Comparison of ENCODE assay signal across 23 cellular contexts in genomic region chr14:105426416-105427130, GRCh38. TPM values are rescaled to one million over a fixed set of nuclear protein-coding genes. Genes with fewer than 3 reads are reported as not detected.
DNase-seq lines count a peak whose midpoint lies in the region; ATAC-seq, FAIRE-seq and TF ChIP-seq lines count a peak whose summit lies in the region.
"Had no signal": no experiment of that assay in that cellular context is flagged by ENCODE, and none has a peak within 500 bp of the region (broad histone marks: within the 10 kb centered on the region; RNA-seq: fewer than 3 reads in every experiment).

No MANE protein-coding gene starts in this region.

- peak; percentile 20 for ATAC-seq in GM23338
- no peak for ATAC-seq in activated CD8-positive, alpha-beta T cell treated with anti-CD3 and anti-CD28 coated beads for 36 hours

- FAIRE-seq in H1 (lab: Jason Lieb, UNC) = no peak
- FAIRE-seq: D721Med had no signal

- no peak overlapping the region for H3K27ac Mint-ChIP-seq in GM23338
- no peak overlapping the region for H3K27ac Mint-ChIP-seq in activated CD8-positive, alpha-beta T cell treated with anti-CD3 and anti-CD28 coated beads for 36 hours

- no peak overlapping the region for H3K14ac ChIP-seq in H1 (ENCODE audit: insufficient read length)
- no peak overlapping the region for H3K14ac ChIP-seq in neuronal stem cell (ENCODE audit: low read length)

- no peak overlapping the region for H2BK12ac ChIP-seq in H1 (ENCODE audit: low read depth, low read length)
- no peak overlapping the region for H2BK12ac ChIP-seq in neuronal stem cell (ENCODE audit: low read length)

- peaks cover 55% of the 10 kb centered on the region for H3K36me3 Mint-ChIP-seq in GM23338 (ENCODE audit: low read depth)
- peaks cover 70% of the 10 kb centered on the region for H3K36me3 Mint-ChIP-seq in activated CD8-positive, alpha-beta T cell treated with anti-CD3 and anti-CD28 coated beads for 36 hours (ENCODE audit: low read depth)

- no peaks in the 10 kb centered on the region for H3K9me2 ChIP-seq in GM23338 (ENCODE audit: insufficient read depth)

- H3K18ac ChIP-seq in H1 (ENCODE audit: extremely low read depth, low read length) = no peak overlapping the region
- no peak overlapping the region for H3K18ac ChIP-seq in neuronal stem cell (ENCODE audit: low read length)

- no peak overlapping the region for H2BK20ac ChIP-seq in H1 (ENCODE audit: low read length)

- peaks cover 9% of the 10 kb centered on the region for H3K4me1 Mint-ChIP-seq in GM23338
- peaks cover 25% of the 10 kb centered on the region for H3K4me1 Mint-ChIP-seq in activated CD8-positive, alpha-beta T cell treated with anti-CD3 and anti-CD28 coated beads for 36 hours (ENCODE audit: low read depth)

- intact Hi-C loops in activated CD8-positive, alpha-beta T cell treated with anti-CD3 and anti-CD28 coated beads for 36 hours (cut with micrococcal nuclease) = no loop called here

- H3K9ac ChIP-seq in H1 (replicated peaks in 1 of 4; ENCODE audit: extremely low read depth in 1 of 4, low read depth in 3 of 4, low read length in 3 of 4) (no peak overlapping the region), neuronal stem cell (ENCODE audit: low read depth, low read length, poor library complexity) (peak overlapping the region; percentile 22)
- H3K9ac ChIP-seq: KMS-11 had no signal

- no peak overlapping the region; the same call in 2 of the 3 replicates for H3K4me3 Mint-ChIP-seq in GM23338
- no peak overlapping the region for H3K4me3 Mint-ChIP-seq in activated CD8-positive, alpha-beta T cell treated with anti-CD3 and anti-CD28 coated beads for 36 hours
- H3K4me3 Mint-ChIP-seq: CD8-positive, alpha-beta memory T cell had no signal

- H3K4ac ChIP-seq in H1 (replicated peaks; ENCODE audit: insufficient read length, low read depth, low read length) (no peak overlapping the region), neuronal stem cell (ENCODE audit: low read length) (no peak overlapping the region)

- H3K79me1 ChIP-seq in H1 (ENCODE audit: low read depth, low read length) (peaks cover 25% of the 10 kb centered on the region), neuronal stem cell (ENCODE audit: low read depth, low read length) (peaks cover 26% of the 10 kb centered on the region)

- H3K4me3 ChIP-seq in GM23338 (no peak overlapping the region), H1 (ENCODE audit: extremely low read depth in 1 of 4, insufficient read depth in 2 of 4, low read depth in 3 of 4, low read length in 4 of 4) (no peak overlapping the region), neuronal stem cell (ENCODE audit: low read length in 2 of 2) (peak overlapping the region in 1 of 2 donors; percentile 59)
- H3K4me3 ChIP-seq: SJCRH30 had no signal

- H2BK5ac ChIP-seq in H1 (ENCODE audit: low read depth, low read length) = no peak overlapping the region
- no peak overlapping the region for H2BK5ac ChIP-seq in neuronal stem cell (ENCODE audit: low read length)

- no peak overlapping the region for H2AK5ac ChIP-seq in H1 (ENCODE audit: low read depth, low read length)
- no peak overlapping the region for H2AK5ac ChIP-seq in neuronal stem cell (ENCODE audit: low read depth, low read length)

- no peaks in the 10 kb centered on the region for H3F3A ChIP-seq in GM23338 (replicated peaks; ENCODE audit: low read depth)

- TF ChIP-seq RAD21 in H1 (IDR thresholded peaks at IDR 0.05 in 1 of 2, conservative IDR thresholded peaks at IDR 0.05 in 1 of 2; ENCODE audit: low read depth in 2 of 2, low read length in 2 of 2) = no peak

- TF ChIP-seq EP300 in H1 (IDR thresholded peaks at IDR 0.05; ENCODE audit: borderline replicate concordance in 1 of 2, low read depth in 2 of 2, low read length in 2 of 2) = no peak

- peak; percentile 37 for DNase-seq in D341Med (ENCODE audit: low spot score)
- no peak for DNase-seq in GM23338 (ENCODE audit: low spot score)
- DNase-seq in H1 (ENCODE audit: low read depth in 1 of 2, low spot score in 2 of 2) = no peak
- DNase-seq in neuronal stem cell (ENCODE audit: low spot score) = no peak
- DNase-seq in effector CD4-positive, alpha-beta T cell = no peak
- DNase-seq in HK-2 (ENCODE audit: unreplicated experiment) = no peak
- no peak for DNase-seq in activated CD8-positive, alpha-beta T cell treated with anti-CD3 and anti-CD28 coated beads for 36 hours
- DNase-seq: C1 segment of cervical spinal cord; CD8-positive, alpha-beta memory T cell; EL; GF-D8; HCEC 1CT; NCI-H1092 treated with DMSO at 0.1 percent for 48 hours; NCI-H1436 treated with DMSO at 0.1 percent for 48 hours; NCI-H1930; NCI-H226; NCI-H510A treated with DMSO at 0.1 percent for 48 hours; NCI-H748 treated with DMSO at 0.1 percent for 48 hours; NK-92 treated with Interleukin-12 subunit alpha and Interleukin-12 subunit beta, amount 100 ng/mL, for 24 hours; SJCRH30 had no signal

- H2AFZ ChIP-seq in GM23338 (no peak overlapping the region), H1 (ENCODE audit: low read length) (no peak overlapping the region), neuronal stem cell (ENCODE audit: low read length) (no peak overlapping the region)

- H2BK120ac ChIP-seq in H1 (replicated peaks; ENCODE audit: low read depth, low read length) (no peak overlapping the region), neuronal stem cell (ENCODE audit: low read depth, low read length) (no peak overlapping the region)

- TF ChIP-seq POLR2A in H1 (IDR thresholded peaks at IDR 0.05; ENCODE audit: control extremely low read depth in 1 of 2, low read depth in 2 of 2, low read length in 2 of 2) = no peak

- POLR2A ChIA-PET in H1 (lab: Charles Lee; ENCODE audit: partially characterized antibody) = no interaction called here
- POLR2A ChIA-PET in activated CD8-positive, alpha-beta T cell treated with anti-CD3 and anti-CD28 coated beads for 36 hours (lab: Charles Lee) = no interaction called here

- H4K91ac ChIP-seq in H1 (replicated peaks; ENCODE audit: insufficient read length, low read length) = no peak overlapping the region
- H4K91ac ChIP-seq in neuronal stem cell (ENCODE audit: low read depth, low read length, poor library complexity) = no peak overlapping the region

- peaks cover under 1% of the 10 kb centered on the region for H3K4me1 ChIP-seq in GM23338 (ENCODE audit: insufficient read depth)
- H3K4me1 ChIP-seq in H1 (replicated peaks in 1 of 4; ENCODE audit: control insufficient read depth in 3 of 4, insufficient read depth in 4 of 4, low read length in 3 of 4) = peaks cover 0 to 7% (median 5%) of the 10 kb centered on the region in 4 experiments; a peak in 4 of 7 replicates
- peaks cover 5 to 6% of the 10 kb centered on the region in 2 donors for H3K4me1 ChIP-seq in neuronal stem cell (ENCODE audit: control insufficient read depth in 2 of 2, insufficient read depth in 1 of 2, low read depth in 1 of 2, low read length in 2 of 2)
- H3K4me1 ChIP-seq: SJCRH30 had no signal

- CTCF ChIA-PET in H1 (lab: Charles Lee; ENCODE audit: partially characterized antibody) = interaction anchor here (0.6 to 1.0 kb wide), 2 partner anchors 45 to 63 kb away, joined by 3 read pairs; no protein-coding TSS in a partner anchor
- CTCF ChIA-PET in activated CD8-positive, alpha-beta T cell treated with anti-CD3 and anti-CD28 coated beads for 36 hours (lab: Charles Lee) = interaction anchor here (1.4 kb wide), 1 partner anchor 54 kb away, joined by 3 read pairs; no protein-coding TSS in a partner anchor

- H3K9me3 Mint-ChIP-seq in GM23338 = no peaks in the 10 kb centered on the region; the same call in 2 of the 3 replicates
- no peaks in the 10 kb centered on the region for H3K9me3 Mint-ChIP-seq in activated CD8-positive, alpha-beta T cell treated with anti-CD3 and anti-CD28 coated beads for 36 hours
- H3K9me3 Mint-ChIP-seq: CD8-positive, alpha-beta memory T cell had no signal

- H3K27ac ChIP-seq in GM23338 (ENCODE audit: low read depth) (no peak overlapping the region), H1 (ENCODE audit: low read depth, low read length) (no peak overlapping the region), neuronal stem cell (replicated peaks; ENCODE audit: low read length) (no peak overlapping the region)
- H3K27ac ChIP-seq: KMS-11, SJCRH30 had no signal

- H2BK15ac ChIP-seq in H1 (ENCODE audit: low read length) = no peak overlapping the region
- no peak overlapping the region for H2BK15ac ChIP-seq in neuronal stem cell (ENCODE audit: low read length)

- peaks cover 98% of the 10 kb centered on the region for H3K79me2 ChIP-seq in GM23338 (replicated peaks; ENCODE audit: insufficient read depth)
- H3K79me2 ChIP-seq in H1 (ENCODE audit: control insufficient read depth in 1 of 2, insufficient read depth in 2 of 2, low read length in 2 of 2) = peaks cover 27 to 90% of the 10 kb centered on the region in 2 experiments; a peak in 3 of 4 replicates

- H3K23me2 ChIP-seq in H1 (ENCODE audit: low read depth, low read length) = no peaks in the 10 kb centered on the region

- no peak for TF ChIP-seq CTCF in GM23338 (conservative IDR thresholded peaks at IDR 0.05; ENCODE audit: low read depth in 2 of 2)
- no peak for TF ChIP-seq CTCF in H1 (IDR thresholded peaks at IDR 0.05; ENCODE audit: control extremely low read depth in 1 of 3, insufficient read depth in 1 of 3, low read depth in 1 of 3, low read length in 3 of 3)
- no peak for TF ChIP-seq CTCF in activated CD8-positive, alpha-beta T cell treated with anti-CD3 and anti-CD28 coated beads for 36 hours (IDR thresholded peaks at IDR 0.05)

- no peaks in the 10 kb centered on the region for H3K27me3 ChIP-seq in GM23338 (ENCODE audit: insufficient read depth)
- no peaks in the 10 kb centered on the region for H3K27me3 ChIP-seq in H1 (replicated peaks in 1 of 4; ENCODE audit: control insufficient read depth in 3 of 4, extremely low read depth in 1 of 4, insufficient read depth in 3 of 4, low read length in 3 of 4)
- H3K27me3 ChIP-seq in neuronal stem cell (ENCODE audit: control insufficient read depth in 3 of 3, insufficient read depth in 3 of 3, low read depth in 1 of 3, low read length in 3 of 3) = no peaks in the 10 kb centered on the region
- H3K27me3 ChIP-seq: SJCRH30 had no signal

- H4K5ac ChIP-seq in H1 (ENCODE audit: insufficient read length, low read depth, low read length) = no peak overlapping the region

- peaks cover 4% of the 10 kb centered on the region for H3K27me3 Mint-ChIP-seq in GM23338 (ENCODE audit: insufficient read depth, low read depth, poor library complexity)
- no peaks in the 10 kb centered on the region for H3K27me3 Mint-ChIP-seq in activated CD8-positive, alpha-beta T cell treated with anti-CD3 and anti-CD28 coated beads for 36 hours
- H3K27me3 Mint-ChIP-seq: CD8-positive, alpha-beta memory T cell had no signal

- H3K36me3 ChIP-seq in GM23338 (ENCODE audit: insufficient read depth) = no peaks in the 10 kb centered on the region
- H3K36me3 ChIP-seq in H1 (ENCODE audit: control insufficient read depth in 2 of 4, insufficient read depth in 4 of 4, low read length in 3 of 4) = peaks cover 0 to 11% (median 3%) of the 10 kb centered on the region in 4 experiments; a peak in 3 of 8 replicates
- peaks cover 30 to 80% of the 10 kb centered on the region in 2 donors for H3K36me3 ChIP-seq in neuronal stem cell (replicated peaks in 1 of 2; ENCODE audit: control insufficient read depth in 2 of 2, insufficient read depth in 2 of 2, low read length in 2 of 2)

- H4K8ac ChIP-seq in H1 (ENCODE audit: extremely low read depth, insufficient read depth, low read length) (peak overlapping the region; percentile 71; the same call in 1 of the 2 replicates), neuronal stem cell (ENCODE audit: low read depth, low read length) (no peak overlapping the region)

- H3K23ac ChIP-seq in H1 (ENCODE audit: insufficient read length) = no peak overlapping the region
- no peak overlapping the region for H3K23ac ChIP-seq in neuronal stem cell (ENCODE audit: low read depth, low read length, poor library complexity)

- no peak overlapping the region for H3K56ac ChIP-seq in H1 (replicated peaks; ENCODE audit: insufficient read length, low read depth, low read length)

- H3K4me2 ChIP-seq in GM23338 = no peak overlapping the region
- no peak overlapping the region for H3K4me2 ChIP-seq in H1 (ENCODE audit: insufficient read depth in 1 of 2, low read depth in 2 of 2, low read length in 2 of 2)
- H3K4me2 ChIP-seq in neuronal stem cell (ENCODE audit: insufficient read depth, low read length, poor library complexity, severe bottlenecking) = no peak overlapping the region
- H3K4me2 ChIP-seq: KMS-11 had no signal

- H4K20me1 ChIP-seq in GM23338 (replicated peaks; ENCODE audit: insufficient read depth) (peaks cover 79% of the 10 kb centered on the region), H1 (replicated peaks in 1 of 2; ENCODE audit: control insufficient read depth in 1 of 2, insufficient read depth in 2 of 2, low read length in 2 of 2) (peaks cover 52 to 57% of the 10 kb centered on the region in 2 experiments)

- H3K9me3 ChIP-seq in H1 (ENCODE audit: insufficient read depth in 2 of 2, low read depth in 1 of 2, low read length in 1 of 2) (no peaks in the 10 kb centered on the region), neuronal stem cell (replicated peaks in 1 of 2; ENCODE audit: control insufficient read depth in 2 of 2, insufficient read depth in 1 of 2, low read depth in 1 of 2, low read length in 2 of 2) (peaks cover 15 to 38% of the 10 kb centered on the region in 2 donors)

- WGBS in H1 (ENCODE audit: extremely low coverage in 1 of 2, insufficient coverage in 1 of 2, insufficient read length in 1 of 2, insufficient replicate concordance in 2 of 2, low coverage in 1 of 2, low lambda C conversion rate in 2 of 2, missing lambda C conversion rate in 1 of 2), 2 experiments = 96% methylated on average over 20 of the region's 21 CpGs; no CpG with 5 or more reads in 1 of the 2 experiments
- no CpG with 5 or more reads among the region's 21 CpGs for WGBS in neuronal stem cell (ENCODE audit: extremely low coverage in 2 of 2, insufficient read length in 2 of 2, insufficient replicate concordance in 1 of 2), 2 donors

RNA-seq across cellular contexts. Expression of gene MTA1, which starts 6.9 kb away (rescaled TPM):
- 104 and 126 TPM in 2 replicates for total RNA-seq in GM23338 (2014; rRNA removed; shearing (Covaris generic))
- polyA plus RNA-seq in GM23338 (2016; fragmentation: Nextera tagmentation; extraction: Ambion mirVana) = 53.3 and 63.2 TPM in 2 replicates
- 217 and 221 TPM in 2 replicates for total RNA-seq in H1 (2021; fragmentation: NEBNext Ultra II Directional; extraction: Animal tissue kit (Norgen Biotek cat#: 25700))
- 73.9 and 159 TPM in 2 replicates for polyA plus RNA-seq in H1 (2011; rRNA removed)
- polyA plus RNA-seq in H1 (2011; cell fraction: cytosol; rRNA removed) = 107 TPM
- 578 TPM for polyA plus RNA-seq in H1 (2011; cell fraction: nucleus; rRNA removed)
- polyA plus RNA-seq in H1 (2012, experiment 1 of 2) = 172 to 212 TPM (median 181 TPM) in 4 replicates
- polyA plus RNA-seq in H1 (2012, experiment 2 of 2) = 113 TPM
- 173 TPM for polyA plus RNA-seq in H1 (2013, experiment 1 of 2)
- 167 TPM for polyA plus RNA-seq in H1 (2013, experiment 2 of 2)
- polyA minus RNA-seq in H1 (2011; rRNA and poly(A)+ RNA removed) = 58.7 and 60.2 TPM in 2 replicates
- 171 TPM for polyA minus RNA-seq in H1 (2011; cell fraction: cytosol; rRNA and poly(A)+ RNA removed)
- 231 TPM for polyA minus RNA-seq in H1 (2011; cell fraction: nucleus; rRNA and poly(A)+ RNA removed)
- 199 TPM for polyA plus RNA-seq in neuronal stem cell (2013, experiment 1 of 2)
- 194 TPM for polyA plus RNA-seq in neuronal stem cell (2013, experiment 2 of 2)
- total RNA-seq in activated CD8-positive, alpha-beta T cell treated with anti-CD3 and anti-CD28 coated beads for 36 hours = 100 to 1,000 TPM; 133 to 140 TPM

RNA-seq across cellular contexts. Expression of gene TEX22, which starts 28.2 kb away (rescaled TPM):
- 0.21 and 0.54 TPM in 2 replicates for total RNA-seq in GM23338 (2014; rRNA removed; shearing (Covaris generic))
- 0.10 and 0.21 TPM in 2 replicates for polyA plus RNA-seq in GM23338 (2016; fragmentation: Nextera tagmentation; extraction: Ambion mirVana)
- 0.39 and 0.82 TPM in 2 replicates for total RNA-seq in H1 (2021; fragmentation: NEBNext Ultra II Directional; extraction: Animal tissue kit (Norgen Biotek cat#: 25700))
- 0.24 and 0.67 TPM in 2 replicates for polyA plus RNA-seq in H1 (2011; rRNA removed)
- 0.70 TPM for polyA plus RNA-seq in H1 (2011; cell fraction: cytosol; rRNA removed)
- polyA plus RNA-seq in H1 (2011; cell fraction: nucleus; rRNA removed) = 5.9 TPM
- 0.28 to 0.54 TPM (median 0.42 TPM) in 4 replicates for polyA plus RNA-seq in H1 (2012, experiment 1 of 2)
- polyA plus RNA-seq in H1 (2012, experiment 2 of 2) = 0.05 TPM
- polyA plus RNA-seq in H1 (2013, experiment 1 of 2) = 0.14 TPM
- 0.07 TPM for polyA plus RNA-seq in H1 (2013, experiment 2 of 2)
- 0.10 and 0.16 TPM in 2 replicates for polyA minus RNA-seq in H1 (2011; rRNA and poly(A)+ RNA removed)
- polyA minus RNA-seq in H1 (2011; cell fraction: cytosol; rRNA and poly(A)+ RNA removed) = not detected
- 1.5 TPM for polyA minus RNA-seq in H1 (2011; cell fraction: nucleus; rRNA and poly(A)+ RNA removed)
- 0.21 TPM for polyA plus RNA-seq in neuronal stem cell (2013, experiment 1 of 2)
- 0.21 TPM for polyA plus RNA-seq in neuronal stem cell (2013, experiment 2 of 2)
- total RNA-seq in activated CD8-positive, alpha-beta T cell treated with anti-CD3 and anti-CD28 coated beads for 36 hours = 1 to 10 TPM; 1.2 to 2.2 TPM
- total RNA-seq: HT1080 had no signal

RNA-seq across cellular contexts. Expression of gene CRIP2, which starts 48.0 kb away (rescaled TPM):
- total RNA-seq in GM23338 (2014; rRNA removed; shearing (Covaris generic)) = 3.4 and 5.0 TPM in 2 replicates
- polyA plus RNA-seq in GM23338 (2016; fragmentation: Nextera tagmentation; extraction: Ambion mirVana) (9.6 and 12.3 TPM in 2 replicates), H1 (2011; rRNA removed) (13.5 and 28.4 TPM in 2 replicates)
- 4.0 and 4.2 TPM in 2 replicates for total RNA-seq in H1 (2021; fragmentation: NEBNext Ultra II Directional; extraction: Animal tissue kit (Norgen Biotek cat#: 25700))
- 11.7 TPM for polyA plus RNA-seq in H1 (2011; cell fraction: cytosol; rRNA removed)
- polyA plus RNA-seq in H1 (2011; cell fraction: nucleus; rRNA removed) = 18.2 TPM
- polyA plus RNA-seq in H1 (2012, experiment 1 of 2) = 6.1 to 9.1 TPM (median 7.6 TPM) in 4 replicates
- polyA plus RNA-seq in H1 (2012, experiment 2 of 2) = 5.1 TPM
- polyA plus RNA-seq in H1 (2013, experiment 1 of 2) = 6.7 TPM
- polyA plus RNA-seq in H1 (2013, experiment 2 of 2) = 7.7 TPM
- 0.76 and 0.83 TPM in 2 replicates for polyA minus RNA-seq in H1 (2011; rRNA and poly(A)+ RNA removed)
- 3.4 TPM for polyA minus RNA-seq in H1 (2011; cell fraction: cytosol; rRNA and poly(A)+ RNA removed)
- polyA minus RNA-seq in H1 (2011; cell fraction: nucleus; rRNA and poly(A)+ RNA removed) = 3.5 TPM
- polyA plus RNA-seq in neuronal stem cell (2013, experiment 1 of 2) = 16.9 TPM
- polyA plus RNA-seq in neuronal stem cell (2013, experiment 2 of 2) = 15.2 TPM
- total RNA-seq in activated CD8-positive, alpha-beta T cell treated with anti-CD3 and anti-CD28 coated beads for 36 hours = under 1 TPM in 1 of 2 experiments, not detected in 1; 0.45 TPM
